ENCODE assay signal across 8 cellular contexts in the genomic region with DNA sequence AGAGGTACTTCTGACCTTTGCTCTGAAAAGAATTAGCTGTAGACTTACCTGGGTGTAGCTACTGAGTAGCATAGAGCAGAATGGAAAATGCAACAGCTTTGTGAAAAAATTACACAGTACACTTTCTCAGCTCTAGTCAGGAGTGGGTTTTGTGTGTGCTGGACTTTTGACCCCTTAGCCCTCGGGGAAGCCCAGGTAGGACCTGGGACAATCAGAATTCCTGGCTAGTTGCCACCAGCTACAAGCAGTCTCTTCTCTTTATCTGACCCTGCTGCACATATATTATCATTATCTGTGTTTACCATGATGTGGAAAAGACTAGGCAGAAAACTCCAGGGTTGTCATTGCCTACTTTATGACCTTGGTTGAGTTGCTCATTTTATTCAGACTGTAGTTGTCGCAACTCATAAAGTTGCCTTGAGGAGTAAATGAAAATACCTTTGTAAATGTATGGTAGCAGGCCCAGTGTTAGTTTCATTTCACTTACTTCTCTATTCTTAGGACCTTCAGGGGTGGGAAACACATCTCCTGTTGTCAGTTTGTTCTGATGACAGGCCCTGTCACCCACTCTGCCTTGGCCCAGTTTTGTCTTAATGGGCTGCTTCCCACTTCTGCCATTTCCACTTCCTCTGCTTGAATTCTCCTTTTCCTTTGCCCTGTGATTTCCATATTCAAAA. TPM values are rescaled to one million over a fixed set of nuclear protein-coding genes. Genes with fewer than 3 reads are reported as not detected.
DNase-seq lines count a peak whose midpoint lies in the region; ATAC-seq and TF ChIP-seq lines count a peak whose summit lies in the region.

No MANE protein-coding gene starts in this region.

- peaks cover 14% of the 10 kb centered on the region for H3F3A ChIP-seq in smooth muscle cell (ENCODE audit: low read depth)

- no peaks in the 10 kb centered on the region for H3K27me3 ChIP-seq in smooth muscle cell (ENCODE audit: low read depth)

- H3K79me2 ChIP-seq in smooth muscle cell (ENCODE audit: low read depth), result peaks cover 89% of the 10 kb centered on the region

- H3K9ac ChIP-seq in smooth muscle cell (ENCODE audit: low read depth), result no peak overlapping the region

- no peaks in the 10 kb centered on the region for H3K27me3 Mint-ChIP-seq in activated CD4-positive, alpha-beta T cell treated with anti-CD3 and anti-CD28 coated beads, Interleukin-2, amount 10 ng/mL, durations not matched to agents 7 days and 5 days
- no peaks in the 10 kb centered on the region for H3K27me3 Mint-ChIP-seq in activated T-helper 2 cell treated with anti-CD3 and anti-CD28 coated beads, Interferon-gamma antibody, Interleukin-2, Interleukin-4, amounts not matched to agents 10 μg/mL and 5 μg/mL and 100 μg/mL, durations not matched to agents 14 hours and 24 hours and 36 hours (ENCODE audit: low read depth)

- DNase-seq in activated CD4-positive, alpha-beta T cell treated with anti-CD3 and anti-CD28 coated beads, Interleukin-2, amount 10 ng/mL, durations not matched to agents 7 days and 5 days, result no peak
- DNase-seq in activated CD4-positive, alpha-beta T cell treated with anti-CD3 and anti-CD28 coated beads for 1 hour, result no peak
- DNase-seq in activated T-helper 2 cell treated with anti-CD3 and anti-CD28 coated beads, Interferon-gamma antibody, Interleukin-2, Interleukin-4, amounts not matched to agents 10 μg/mL and 5 μg/mL and 100 μg/mL, durations not matched to agents 14 hours and 24 hours and 36 hours (ENCODE audit: low spot score), result no peak
- no peak for DNase-seq in smooth muscle cell (lab: John Stamatoyannopoulos, UW; ENCODE audit: unreplicated experiment)
- DNase-seq in DMS53 treated with DMSO at 0.1 percent for 48 hours (lab: John Stamatoyannopoulos, UW; ENCODE audit: unreplicated experiment), result no peak

- peaks cover 69% of the 10 kb centered on the region for H3K4me1 Mint-ChIP-seq in activated CD4-positive, alpha-beta T cell treated with anti-CD3 and anti-CD28 coated beads, Interleukin-2, amount 10 ng/mL, durations not matched to agents 7 days and 5 days
- peaks cover 61% of the 10 kb centered on the region for H3K4me1 Mint-ChIP-seq in activated T-helper 2 cell treated with anti-CD3 and anti-CD28 coated beads, Interferon-gamma antibody, Interleukin-2, Interleukin-4, amounts not matched to agents 10 μg/mL and 5 μg/mL and 100 μg/mL, durations not matched to agents 14 hours and 24 hours and 36 hours (ENCODE audit: low read depth)

- peaks cover 24% of the 10 kb centered on the region for H3K4me1 ChIP-seq in smooth muscle cell (ENCODE audit: low read depth)

- no peak overlapping the region for H3K4me3 ChIP-seq in smooth muscle cell

- H3K27ac ChIP-seq in smooth muscle cell (ENCODE audit: low read depth), result peak overlapping the region; percentile 90

- H3K36me3 ChIP-seq in smooth muscle cell (ENCODE audit: low read depth), result no peaks in the 10 kb centered on the region

- ATAC-seq in HG03378 (IDR thresholded peaks at IDR 0.05; ENCODE audit: unreplicated experiment) (peak; percentile 35), HG02973 (IDR thresholded peaks at IDR 0.05; ENCODE audit: unreplicated experiment) (no peak), HG03045 (IDR thresholded peaks at IDR 0.05; ENCODE audit: unreplicated experiment) (no peak)

- H3K4me2 ChIP-seq in smooth muscle cell, result peak overlapping the region; percentile 32

- intact Hi-C loops in activated T-helper 2 cell treated with anti-CD3 and anti-CD28 coated beads, Interferon-gamma antibody, Interleukin-2, Interleukin-4, amounts not matched to agents 10 μg/mL and 5 μg/mL and 100 μg/mL, durations not matched to agents 14 hours and 24 hours and 36 hours (cut with micrococcal nuclease), result loop anchor here (1.0 kb wide), 1 partner anchor 96 kb away; no protein-coding TSS in a partner anchor

- H3K27ac Mint-ChIP-seq in activated CD4-positive, alpha-beta T cell treated with anti-CD3 and anti-CD28 coated beads, Interleukin-2, amount 10 ng/mL, durations not matched to agents 7 days and 5 days, result peak overlapping the region; percentile 43
- H3K27ac Mint-ChIP-seq in activated T-helper 2 cell treated with anti-CD3 and anti-CD28 coated beads, Interferon-gamma antibody, Interleukin-2, Interleukin-4, amounts not matched to agents 10 μg/mL and 5 μg/mL and 100 μg/mL, durations not matched to agents 14 hours and 24 hours and 36 hours, result peak overlapping the region; percentile 87

- H3K9me3 ChIP-seq in smooth muscle cell (replicated peaks; ENCODE audit: low read depth), result no peaks in the 10 kb centered on the region

- POLR2A ChIA-PET in activated CD4-positive, alpha-beta T cell treated with anti-CD3 and anti-CD28 coated beads, Interleukin-2, amount 10 ng/mL, durations not matched to agents 7 days and 5 days (lab: Charles Lee), result interaction anchor here (0.6 kb wide), 1 partner anchor 569 kb away, joined by 5 read pairs; no protein-coding TSS in a partner anchor

- CTCF ChIA-PET in activated CD4-positive, alpha-beta T cell treated with anti-CD3 and anti-CD28 coated beads, Interleukin-2, amount 10 ng/mL, durations not matched to agents 7 days and 5 days (lab: Charles Lee), result interaction anchor here (0.6 kb wide), 2 partner anchors 38 to 190 kb away, joined by 3 read pairs; no protein-coding TSS in a partner anchor

- H2AFZ ChIP-seq in smooth muscle cell (ENCODE audit: low read depth), result no peak overlapping the region

- H3K4me3 Mint-ChIP-seq in activated CD4-positive, alpha-beta T cell treated with anti-CD3 and anti-CD28 coated beads, Interleukin-2, amount 10 ng/mL, durations not matched to agents 7 days and 5 days, result no peak overlapping the region
- peak overlapping the region; percentile 45 for H3K4me3 Mint-ChIP-seq in activated T-helper 2 cell treated with anti-CD3 and anti-CD28 coated beads, Interferon-gamma antibody, Interleukin-2, Interleukin-4, amounts not matched to agents 10 μg/mL and 5 μg/mL and 100 μg/mL, durations not matched to agents 14 hours and 24 hours and 36 hours (ENCODE audit: low read depth)

- no peak for TF ChIP-seq CTCF in smooth muscle cell (IDR thresholded peaks at IDR 0.05; ENCODE audit: borderline replicate concordance, insufficient read depth, poor library complexity, severe bottlenecking)

- peaks cover 47% of the 10 kb centered on the region for H4K20me1 ChIP-seq in smooth muscle cell (ENCODE audit: low read depth)

- WGBS in smooth muscle cell (ENCODE audit: low lambda C conversion rate), result 82% methylated on average over 2 of the region's 2 CpGs

- peaks cover 12% of the 10 kb centered on the region for H3K36me3 Mint-ChIP-seq in activated CD4-positive, alpha-beta T cell treated with anti-CD3 and anti-CD28 coated beads, Interleukin-2, amount 10 ng/mL, durations not matched to agents 7 days and 5 days (ENCODE audit: low read depth)
- H3K36me3 Mint-ChIP-seq in activated T-helper 2 cell treated with anti-CD3 and anti-CD28 coated beads, Interferon-gamma antibody, Interleukin-2, Interleukin-4, amounts not matched to agents 10 μg/mL and 5 μg/mL and 100 μg/mL, durations not matched to agents 14 hours and 24 hours and 36 hours (ENCODE audit: low read depth), result peaks cover 30% of the 10 kb centered on the region

- no peaks in the 10 kb centered on the region for H3K9me3 Mint-ChIP-seq in activated CD4-positive, alpha-beta T cell treated with anti-CD3 and anti-CD28 coated beads, Interleukin-2, amount 10 ng/mL, durations not matched to agents 7 days and 5 days
- H3K9me3 Mint-ChIP-seq in activated T-helper 2 cell treated with anti-CD3 and anti-CD28 coated beads, Interferon-gamma antibody, Interleukin-2, Interleukin-4, amounts not matched to agents 10 μg/mL and 5 μg/mL and 100 μg/mL, durations not matched to agents 14 hours and 24 hours and 36 hours, result no peaks in the 10 kb centered on the region

RNA-seq across cellular contexts. Expression of gene NEK7, which starts 5.4 kb away (rescaled TPM):
- 10 to 100 TPM; 49.1 to 49.3 TPM for total RNA-seq in activated CD4-positive, alpha-beta T cell treated with anti-CD3 and anti-CD28 coated beads, Interleukin-2, amount 10 ng/mL, durations not matched to agents 7 days and 5 days
- total RNA-seq in activated T-helper 2 cell treated with anti-CD3 and anti-CD28 coated beads, Interferon-gamma antibody, Interleukin-2, Interleukin-4, amounts not matched to agents 10 μg/mL and 5 μg/mL and 100 μg/mL, durations not matched to agents 14 hours and 24 hours and 36 hours, result 105 and 118 TPM in 2 replicates
- total RNA-seq in smooth muscle cell, result 141 and 148 TPM in 2 replicates
- polyA plus RNA-seq in smooth muscle cell, result 26.1 and 33.7 TPM in 2 replicates
